Comparison of ENCODE assay signal across 6 cellular contexts in the genomic region with DNA sequence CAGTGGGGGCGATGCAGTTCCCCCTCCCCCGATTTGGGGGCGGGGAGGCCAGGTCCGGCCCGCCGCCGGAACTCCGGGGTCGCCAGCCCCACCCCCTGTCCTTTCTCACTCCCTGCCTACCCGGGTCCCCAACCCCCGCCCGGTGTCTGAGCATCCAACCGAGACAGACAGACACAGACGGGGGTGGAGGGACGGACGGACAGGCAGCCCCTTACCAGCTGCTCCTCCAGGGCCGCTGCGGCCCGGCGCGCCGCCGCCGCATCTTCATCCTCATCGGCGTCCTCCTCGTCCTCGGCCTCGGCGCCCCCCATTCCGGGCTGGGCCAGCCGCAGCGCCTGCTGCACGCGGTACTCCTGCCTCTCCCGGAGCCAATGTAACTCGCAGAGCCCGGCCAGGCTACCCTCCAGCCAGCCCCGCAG. TPM values are rescaled to one million over a fixed set of nuclear protein-coding genes. Genes with fewer than 3 reads are reported as not detected.
DNase-seq lines count a peak whose midpoint lies in the region; ATAC-seq and TF ChIP-seq lines count a peak whose summit lies in the region.

No MANE protein-coding gene starts in this region.

- no peak for TF ChIP-seq CTCF in CD14-positive monocyte (IDR thresholded peaks at IDR 0.05)
- no peak for TF ChIP-seq CTCF in MM.1S (IDR thresholded peaks at IDR 0.05; ENCODE audit: low read length)
- no peak for TF ChIP-seq CTCF in transverse colon (IDR thresholded peaks at IDR 0.05)

- H3K79me2 ChIP-seq in MM.1S (ENCODE audit: low read length): no peaks in the 10 kb centered on the region

- H3K4me1 Mint-ChIP-seq in CD14-positive monocyte: peaks cover 20% of the 10 kb centered on the region

- H3K36me3 ChIP-seq in MM.1S (replicated peaks; ENCODE audit: insufficient read depth, low read length) (no peaks in the 10 kb centered on the region), transverse colon (no peaks in the 10 kb centered on the region)

- TF ChIP-seq POLR2A in transverse colon (IDR thresholded peaks at IDR 0.05): no peak

- intact Hi-C loops in CD14-positive monocyte (cut with micrococcal nuclease): loop anchor here (1.0 to 10.0 kb wide), 4 partner anchors 26 to 136 kb away; no protein-coding TSS in a partner anchor
- intact Hi-C loops in left cardiac atrium (cut with DNase I): loop anchor here in 1 of 2 donors (10.0 kb wide), 1 partner anchor 46 kb away; no protein-coding TSS in a partner anchor
- intact Hi-C loops in transverse colon (cut with DNase I; ENCODE audit: low total_unique reads): loop anchor here (5.0 kb wide), 1 partner anchor 58 kb away; the partner anchor contains the start of gene CALM3

- DNase-seq in CD14-positive monocyte (ENCODE audit: low spot score) (no peak), MM.1S (no peak), left cardiac atrium (peak; percentile 44), transverse colon (no peak), GF-D8 (lab: John Stamatoyannopoulos, UW) (no peak)
- DNase-seq in activated CD8-positive, alpha-beta memory T cell treated with anti-CD3 and anti-CD28 coated beads, Interleukin-2, amount 50 U/mL, for 4 hours: no peak

- peaks cover 0 to 6% (median 4%) of the 10 kb centered on the region in 7 donors for H3K9me3 Mint-ChIP-seq in CD14-positive monocyte

- H2AFZ ChIP-seq in MM.1S (ENCODE audit: low read length): peak overlapping the region; percentile 75

- ATAC-seq in left cardiac atrium: peak in 1 of 2 donors; percentile 2

- H3K27ac Mint-ChIP-seq in CD14-positive monocyte: no peak overlapping the region

- peaks cover 3 to 4% of the 10 kb centered on the region in 2 donors for H3K36me3 Mint-ChIP-seq in CD14-positive monocyte

- H3F3A ChIP-seq in MM.1S (ENCODE audit: insufficient read depth, low read length): peaks cover 14% of the 10 kb centered on the region

- 0% methylated on average over 12 of the region's 39 CpGs; no CpG with 5 or more reads in 1 of the 2 donors for WGBS in transverse colon (ENCODE audit: low coverage in 1 of 2), 2 donors

- no peaks in the 10 kb centered on the region for H3K9me2 ChIP-seq in MM.1S (replicated peaks; ENCODE audit: insufficient read depth, low read length)

- in situ Hi-C loops in transverse colon (cut with MboI; ENCODE audit: low pct_ligation_motif_present in 1 of 4, low pct_unique_long_range_greater_than_20kb in 1 of 4, low sequenced_read_pairs in 3 of 4): loop anchor here in 2 of 4 donors (5.0 kb wide), 2 partner anchors 43 to 48 kb away; no protein-coding TSS in a partner anchor

- peaks cover 38 to 56% (median 49%) of the 10 kb centered on the region in 3 donors for H3K27me3 Mint-ChIP-seq in CD14-positive monocyte (ENCODE audit: low read depth in 3 of 3)

- no peak overlapping the region for H3K27ac ChIP-seq in MM.1S (ENCODE audit: low read length)
- H3K27ac ChIP-seq in transverse colon: peak overlapping the region; percentile 69 to 94 (median 82)

- H3K4me3 ChIP-seq in MM.1S (ENCODE audit: low read length) (peak overlapping the region; percentile 57), transverse colon (peak overlapping the region; percentile 44 to 58 (median 56))

- H3K27me3 ChIP-seq in MM.1S (replicated peaks; ENCODE audit: insufficient read depth, low read length) (peaks cover 65% of the 10 kb centered on the region), transverse colon (peaks cover 30% of the 10 kb centered on the region)

- peaks cover 19% of the 10 kb centered on the region for H3K4me1 ChIP-seq in MM.1S (ENCODE audit: low read length)
- peaks cover 4 to 35% (median 16%) of the 10 kb centered on the region in 4 donors for H3K4me1 ChIP-seq in transverse colon

- TF ChIP-seq EP300 in transverse colon (IDR thresholded peaks at IDR 0.05; ENCODE audit: low read depth): no peak

- H3K4me2 ChIP-seq in MM.1S (ENCODE audit: low read depth, low read length): peak overlapping the region; percentile 99

- H3K4me3 Mint-ChIP-seq in CD14-positive monocyte: peak overlapping the region; percentile 72 to 76

- H3K9me3 ChIP-seq in MM.1S (replicated peaks; ENCODE audit: insufficient read depth, low read length): no peaks in the 10 kb centered on the region
- H3K9me3 ChIP-seq in transverse colon: no peaks in the 10 kb centered on the region

- H3K9ac ChIP-seq in MM.1S (ENCODE audit: low read length): no peak overlapping the region

- no peaks in the 10 kb centered on the region for H4K20me1 ChIP-seq in MM.1S (ENCODE audit: insufficient read depth, low read length)

RNA-seq across cellular contexts. Expression of gene DACT3, which starts 0.4 kb away (rescaled TPM):
- polyA plus RNA-seq in CD14-positive monocyte: under 1 TPM; 0.05 to 0.09 TPM
- 10 to 100 TPM; 15.1 to 15.4 TPM for total RNA-seq in left cardiac atrium
- total RNA-seq in transverse colon: 10 to 100 TPM in 1 of 4 donors, 1 to 10 TPM in 3; 5.3 to 27.1 (median 7.5) TPM

RNA-seq across cellular contexts. Expression of gene GNG8, which starts 24.6 kb away (rescaled TPM):
- not detected for polyA plus RNA-seq in CD14-positive monocyte
- 1 to 10 TPM in 1 of 2 donors, not detected in 1; 5.2 TPM for total RNA-seq in left cardiac atrium
- total RNA-seq in transverse colon: not detected

RNA-seq across cellular contexts. Expression of gene PTGIR, which starts 35.7 kb away (rescaled TPM):
- 10 to 100 TPM; 12.8 to 14.1 TPM for polyA plus RNA-seq in CD14-positive monocyte
- total RNA-seq in left cardiac atrium (10 to 100 TPM in 1 of 2 donors, 1 to 10 TPM in 1; 5.5 to 14.8 TPM), transverse colon (1 to 10 TPM in 2 of 4 donors, under 1 TPM in 1, not detected in 1; 0.55 to 2.4 (median 2.2) TPM)

RNA-seq across cellular contexts. Expression of gene PRKD2, which starts 56.3 kb away (rescaled TPM):
- 1 to 10 TPM; 6.5 to 8.1 TPM for polyA plus RNA-seq in CD14-positive monocyte
- total RNA-seq in left cardiac atrium (10 to 100 TPM; 14.9 to 18.0 TPM), transverse colon (100 to 1,000 TPM in 1 of 4 donors, 10 to 100 TPM in 3; 40.1 to 201 (median 53.5) TPM)

RNA-seq across cellular contexts. Expression of gene CALM3, which starts 59.5 kb away (rescaled TPM):
- polyA plus RNA-seq in CD14-positive monocyte: 100 to 1,000 TPM; 165 to 177 TPM
- total RNA-seq in left cardiac atrium (100 to 1,000 TPM; 229 to 241 TPM), transverse colon (100 to 1,000 TPM; 160 to 923 (median 194) TPM)
